ENCODE assay signal across 13 cellular contexts in the genomic region with DNA sequence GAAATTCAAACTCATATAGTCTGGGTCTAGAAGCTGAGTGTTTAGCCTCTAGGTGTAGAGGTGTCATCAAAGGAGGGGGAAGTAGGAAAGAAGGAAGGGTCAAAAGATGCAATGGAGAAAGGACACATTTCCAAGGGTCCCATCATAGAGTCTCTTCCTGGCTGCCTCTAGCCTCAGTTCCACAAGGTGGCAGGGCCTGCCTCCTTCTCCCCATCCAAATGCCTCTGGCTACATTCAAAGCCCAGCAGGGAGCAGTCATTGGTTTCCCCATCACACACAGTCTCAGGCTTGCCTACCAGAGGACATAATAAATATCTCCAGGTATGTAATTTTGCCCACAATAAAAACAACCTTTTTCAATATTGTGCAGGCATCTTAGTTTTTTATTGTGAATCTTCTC. TPM values are rescaled to one million over a fixed set of nuclear protein-coding genes. Genes with fewer than 3 reads are reported as not detected.
DNase-seq lines count a peak whose midpoint lies in the region; ATAC-seq and TF ChIP-seq lines count a peak whose summit lies in the region.
"Had no signal": no experiment of that assay in that cellular context is flagged by ENCODE, and none has a peak within 500 bp of the region (broad histone marks: within the 10 kb centered on the region; RNA-seq: fewer than 3 reads in every experiment).

No MANE protein-coding gene starts in this region.

- POLR2A ChIA-PET in HCT116 (lab: Charles Lee) (no interaction called here), Panc1 (lab: Charles Lee) (no interaction called here)

- BruUV-seq in HCT116 (replicated peaks; lab: Mats Ljungman, UMichigan) (no TSS peak), Panc1 (replicated peaks; lab: Mats Ljungman, UMichigan) (no TSS peak)

- H3K4me2 ChIP-seq in HCT116 (ENCODE audit: low read length), result no peak overlapping the region

- H3K27me3 ChIP-seq in HCT116 (ENCODE audit: insufficient read depth, low read length) (no peaks in the 10 kb centered on the region), Panc1 (ENCODE audit: control insufficient read depth, insufficient read depth, low read length) (no peaks in the 10 kb centered on the region)
- H3K27me3 ChIP-seq: body of pancreas, pancreas, thyroid gland had no signal

- peak; percentile 37 for DNase-seq in DMS 273 (lab: John Stamatoyannopoulos, UW; ENCODE audit: unreplicated experiment)
- DNase-seq in DMS 273 treated with DMSO at 0.1 percent for 48 hours (lab: John Stamatoyannopoulos, UW), result no peak
- DNase-seq in HCT116 (ENCODE audit: low read depth, low spot score), result no peak
- no peak for DNase-seq in Panc1 (ENCODE audit: low read depth, low spot score)
- DNase-seq in iPS-NIHi11 (ENCODE audit: low spot score), result peak; percentile 57
- DNase-seq in activated gamma-delta T cell treated with Interleukin-2 at 50 U/mL for 16 hours, result no peak
- DNase-seq: body of pancreas, left colon, pancreas, thyroid gland had no signal

- RAD21 ChIA-PET in HCT116 (lab: Charles Lee; ENCODE audit: low non-redundant PET in 1 of 2, low total read pairs in 2 of 2, uncharacterized antibody in 2 of 2, unreplicated experiment in 2 of 2), result no interaction called here

- CTCF ChIA-PET in HCT116 (lab: Charles Lee), result interaction anchor here (1.0 kb wide), 1 partner anchor 12 kb away, joined by 3 read pairs; no protein-coding TSS in a partner anchor
- CTCF ChIA-PET in Panc1 (lab: Charles Lee), result interaction anchor here (0.6 kb wide), 1 partner anchor 194 kb away, joined by 3 read pairs; no protein-coding TSS in a partner anchor

- TF ChIP-seq CTCF in HCT116 (IDR thresholded peaks at IDR 0.05 in 2 of 3, conservative IDR thresholded peaks at IDR 0.05 in 1 of 3; ENCODE audit: borderline replicate concordance in 1 of 3, insufficient read depth in 1 of 3, low read depth in 2 of 3, low read length in 2 of 3), result peak; percentile 41 to 53 (median 52); a peak in 5 of 6 replicates
- peak; percentile 42 for TF ChIP-seq CTCF in Panc1 (IDR thresholded peaks at IDR 0.05)

- H3K36me3 ChIP-seq in HCT116 (ENCODE audit: control insufficient read depth in 1 of 2, insufficient read depth in 2 of 2, low read length in 2 of 2) (peaks cover 15% of the 10 kb centered on the region in 2 experiments), Panc1 (ENCODE audit: control insufficient read depth, insufficient read depth, low read length) (peaks cover 21% of the 10 kb centered on the region)

- intact Hi-C loops in HCT116 (cut with micrococcal nuclease) (no loop called here), Panc1 (cut with micrococcal nuclease; ENCODE audit: unreplicated experiment) (no loop called here)

- H3K9me2 ChIP-seq in HCT116 (ENCODE audit: insufficient read depth), result no peaks in the 10 kb centered on the region

- no peaks in the 10 kb centered on the region for H3K9me3 ChIP-seq in HCT116 (ENCODE audit: control insufficient read depth in 1 of 2, insufficient read depth in 1 of 2, low read depth in 1 of 2, low read length in 2 of 2)
- H3K9me3 ChIP-seq in Panc1 (ENCODE audit: control insufficient read depth, insufficient read depth, low read depth, low read length), result no peaks in the 10 kb centered on the region
- H3K9me3 ChIP-seq: body of pancreas, pancreas, thyroid gland had no signal

- H3K4me1 ChIP-seq in HCT116 (ENCODE audit: control insufficient read depth in 1 of 2, insufficient read depth in 2 of 2, low read length in 2 of 2), result peaks cover 3 to 10% of the 10 kb centered on the region in 2 experiments
- H3K4me1 ChIP-seq in Panc1 (ENCODE audit: control insufficient read depth, insufficient read depth, low read length), result no peaks in the 10 kb centered on the region

- peak; percentile 47 for TF ChIP-seq RAD21 in HCT116 (IDR thresholded peaks at IDR 0.05; ENCODE audit: low read depth)

- H3K4me3 ChIP-seq in HCT116 (replicated peaks in 1 of 2; ENCODE audit: low read depth in 1 of 2, low read length in 2 of 2), result no peak overlapping the region
- H3K4me3 ChIP-seq in Panc1 (ENCODE audit: low read depth in 2 of 2, low read length in 2 of 2), result no peak overlapping the region
- H3K4me3 ChIP-seq: body of pancreas, pancreas, thyroid gland had no signal

- TF ChIP-seq POLR2A in HCT116 (IDR thresholded peaks at IDR 0.05; ENCODE audit: borderline replicate concordance, extremely low read depth, insufficient read depth, insufficient read length), result no peak

- in situ Hi-C loops in Panc1 (cut with HindIII; ENCODE audit: low pct_unique_long_range_greater_than_20kb, low sequenced_read_pairs), result loop anchor here (25.0 kb wide), 1 partner anchor 96 kb away; no protein-coding TSS in a partner anchor

- no peak overlapping the region for H3K9ac ChIP-seq in HCT116 (ENCODE audit: low read length)

- H3K79me2 ChIP-seq in HCT116 (ENCODE audit: insufficient read depth, low read length), result peaks cover 30% of the 10 kb centered on the region

- H2AFZ ChIP-seq in HCT116 (ENCODE audit: low read depth, low read length, poor library complexity, severe bottlenecking), result peak overlapping the region; percentile 1

- peaks cover 5% of the 10 kb centered on the region; the same call in 1 of the 2 replicates for H4K20me1 ChIP-seq in HCT116 (ENCODE audit: insufficient read depth)

- H3K27ac ChIP-seq in HCT116 (ENCODE audit: low read depth, low read length), result no peak overlapping the region
- H3K27ac ChIP-seq in Panc1 (ENCODE audit: low read length), result no peak overlapping the region
- H3K27ac ChIP-seq: body of pancreas, pancreas, thyroid gland had no signal

- peak; percentile 43; the same call in 1 of the 2 replicates for ATAC-seq in HCT116
- no peak for ATAC-seq in Panc1
- ATAC-seq in HG03432 (IDR thresholded peaks at IDR 0.05; ENCODE audit: unreplicated experiment), result no peak
- no peak for ATAC-seq in GM18858 (IDR thresholded peaks at IDR 0.05; ENCODE audit: unreplicated experiment)
- ATAC-seq: body of pancreas, left colon, pancreas had no signal

TF ChIP-seq in HCT116, 20 proteins besides CTCF, POLR2A, EP300 and RAD21:
- TF ChIP-seq ELF1 (IDR thresholded peaks at IDR 0.05; ENCODE audit: borderline replicate concordance, low read depth) (no peak), YY1 (IDR thresholded peaks at IDR 0.05; ENCODE audit: extremely low read depth, insufficient replicate concordance, low read depth, low read length) (no peak), ATF3 (IDR thresholded peaks at IDR 0.05) (no peak), FOSL1 (IDR thresholded peaks at IDR 0.05; ENCODE audit: low read depth) (no peak)
- TF ChIP-seq, protein P1, sequence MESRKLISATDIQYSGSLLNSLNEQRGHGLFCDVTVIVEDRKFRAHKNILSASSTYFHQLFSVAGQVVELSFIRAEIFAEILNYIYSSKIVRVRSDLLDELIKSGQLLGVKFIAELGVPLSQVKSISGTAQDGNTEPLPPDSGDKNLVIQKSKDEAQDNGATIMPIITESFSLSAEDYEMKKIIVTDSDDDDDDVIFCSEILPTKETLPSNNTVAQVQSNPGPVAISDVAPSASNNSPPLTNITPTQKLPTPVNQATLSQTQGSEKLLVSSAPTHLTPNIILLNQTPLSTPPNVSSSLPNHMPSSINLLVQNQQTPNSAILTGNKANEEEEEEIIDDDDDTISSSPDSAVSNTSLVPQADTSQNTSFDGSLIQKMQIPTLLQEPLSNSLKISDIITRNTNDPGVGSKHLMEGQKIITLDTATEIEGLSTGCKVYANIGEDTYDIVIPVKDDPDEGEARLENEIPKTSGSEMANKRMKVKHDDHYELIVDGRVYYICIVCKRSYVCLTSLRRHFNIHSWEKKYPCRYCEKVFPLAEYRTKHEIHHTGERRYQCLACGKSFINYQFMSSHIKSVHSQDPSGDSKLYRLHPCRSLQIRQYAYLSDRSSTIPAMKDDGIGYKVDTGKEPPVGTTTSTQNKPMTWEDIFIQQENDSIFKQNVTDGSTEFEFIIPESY (IDR thresholded peaks at IDR 0.05; ENCODE audit: extremely low read depth, insufficient replicate concordance, low read length), result no peak
- TF ChIP-seq, protein P2, sequence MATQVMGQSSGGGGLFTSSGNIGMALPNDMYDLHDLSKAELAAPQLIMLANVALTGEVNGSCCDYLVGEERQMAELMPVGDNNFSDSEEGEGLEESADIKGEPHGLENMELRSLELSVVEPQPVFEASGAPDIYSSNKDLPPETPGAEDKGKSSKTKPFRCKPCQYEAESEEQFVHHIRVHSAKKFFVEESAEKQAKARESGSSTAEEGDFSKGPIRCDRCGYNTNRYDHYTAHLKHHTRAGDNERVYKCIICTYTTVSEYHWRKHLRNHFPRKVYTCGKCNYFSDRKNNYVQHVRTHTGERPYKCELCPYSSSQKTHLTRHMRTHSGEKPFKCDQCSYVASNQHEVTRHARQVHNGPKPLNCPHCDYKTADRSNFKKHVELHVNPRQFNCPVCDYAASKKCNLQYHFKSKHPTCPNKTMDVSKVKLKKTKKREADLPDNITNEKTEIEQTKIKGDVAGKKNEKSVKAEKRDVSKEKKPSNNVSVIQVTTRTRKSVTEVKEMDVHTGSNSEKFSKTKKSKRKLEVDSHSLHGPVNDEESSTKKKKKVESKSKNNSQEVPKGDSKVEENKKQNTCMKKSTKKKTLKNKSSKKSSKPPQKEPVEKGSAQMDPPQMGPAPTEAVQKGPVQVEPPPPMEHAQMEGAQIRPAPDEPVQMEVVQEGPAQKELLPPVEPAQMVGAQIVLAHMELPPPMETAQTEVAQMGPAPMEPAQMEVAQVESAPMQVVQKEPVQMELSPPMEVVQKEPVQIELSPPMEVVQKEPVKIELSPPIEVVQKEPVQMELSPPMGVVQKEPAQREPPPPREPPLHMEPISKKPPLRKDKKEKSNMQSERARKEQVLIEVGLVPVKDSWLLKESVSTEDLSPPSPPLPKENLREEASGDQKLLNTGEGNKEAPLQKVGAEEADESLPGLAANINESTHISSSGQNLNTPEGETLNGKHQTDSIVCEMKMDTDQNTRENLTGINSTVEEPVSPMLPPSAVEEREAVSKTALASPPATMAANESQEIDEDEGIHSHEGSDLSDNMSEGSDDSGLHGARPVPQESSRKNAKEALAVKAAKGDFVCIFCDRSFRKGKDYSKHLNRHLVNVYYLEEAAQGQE (IDR thresholded peaks at IDR 0.05; ENCODE audit: low read depth), result no peak
TF ChIP-seq in HCT116: peak in this region for 0.

RNA-seq across cellular contexts. Expression of gene CCT2, which starts 2.1 kb away (rescaled TPM):
- 398 TPM for total RNA-seq in HCT116 (2021; ENCODE audit: unreplicated experiment)
- 230 and 235 TPM in 2 replicates for polyA plus RNA-seq in HCT116 (2012)
- 270 TPM for total RNA-seq in Panc1 (2021; ENCODE audit: unreplicated experiment)
- 207 TPM for polyA plus RNA-seq in Panc1 (2012; ENCODE audit: insufficient read length)

RNA-seq across cellular contexts. Expression of gene LRRC10, which starts 27.5 kb away (rescaled TPM):
- total RNA-seq in HCT116 (2021; ENCODE audit: unreplicated experiment), result not detected
- not detected in 2 replicates for polyA plus RNA-seq in HCT116 (2012)
- not detected for total RNA-seq in Panc1 (2021; ENCODE audit: unreplicated experiment)
- polyA plus RNA-seq in Panc1 (2012; ENCODE audit: insufficient read length), result not detected
- total RNA-seq: A172, body of pancreas, left colon, pancreas, thyroid gland had no signal
- polyA plus RNA-seq: pancreas had no signal

Comparison
In these comparisons a context has a peak if more than half of its experiments do, and no peak if none do; other contexts are left out.
1. DNase-seq: peak in DMS 273 (single experiment) and iPS-NIHi11 (single experiment); none in DMS 273 treated with DMSO at 0.1 percent for 48 hours (single experiment), HCT116 (single experiment), Panc1 (single experiment) and activated gamma-delta T cell treated with Interleukin-2 at 50 U/mL for 16 hours (single experiment).